ENCODE assay signal across 7 cellular contexts in genomic region chr12:110211639-110212536, GRCh38.
A peak's percentile ranks its signal among the peaks of the same experiment; 100 is the strongest.
DNase-seq lines count a peak whose midpoint lies in the region; ATAC-seq, FAIRE-seq and TF ChIP-seq lines count a peak whose summit lies in the region.
"Not testable (repeated sequence)": the region's sequence is repeated elsewhere in the genome, so short reads cannot be mapped to it uniquely, and the experiment has no call there.

No MANE protein-coding gene starts in this region.

- not testable (repeated sequence) for H3K27ac Mint-ChIP-seq in MCF 10A (ENCODE audit: low read depth, unreplicated experiment)

- POLR2A ChIA-PET in SK-N-SH (lab: Yijun Ruan, JAX): not testable (repeated sequence)
- POLR2A ChIA-PET in MCF 10A (lab: Yijun Ruan, JAX): interaction anchor here (0.5 to 2.1 kb wide), 5 partner anchors 8 to 209 kb away, joined by 4 to 10 read pairs (median 4); partner anchors contain the start of gene ATP2A2

- intact Hi-C loops in MCF 10A (cut with micrococcal nuclease): not testable (repeated sequence)

- peak in 1 of 2 experiments; percentile 76; a peak in 2 of 4 replicates for TF ChIP-seq EP300 in SK-N-SH (IDR thresholded peaks at IDR 0.05; ENCODE audit: borderline replicate concordance in 1 of 2, low read depth in 1 of 2, low read length in 1 of 2)

- H3K27me3 ChIP-seq in SK-N-SH (ENCODE audit: insufficient read depth): not testable (repeated sequence)

- H3K9me3 Mint-ChIP-seq in MCF 10A (ENCODE audit: unreplicated experiment): not testable (repeated sequence)

- H2AFZ ChIP-seq in SK-N-SH (ENCODE audit: low read depth): not testable (repeated sequence)

- TF ChIP-seq CTCF in AG10803 (conservative IDR thresholded peaks at IDR 0.05; ENCODE audit: low read length); SK-N-SH (IDR thresholded peaks at IDR 0.05); MCF 10A (IDR thresholded peaks at IDR 0.05; ENCODE audit: unreplicated experiment): not testable (repeated sequence)

- FAIRE-seq in HTR-8/SVneo (lab: Jason Lieb, UNC): not testable (repeated sequence)

- H3K27ac ChIP-seq in SK-N-SH (ENCODE audit: low read depth in 2 of 2, low read length in 1 of 2): peak overlapping the region in 1 of 2 experiments; percentile 81; a peak in 2 of 4 replicates

- H3K9ac ChIP-seq in SK-N-SH: peak overlapping the region; percentile 37; the same call in 1 of the 2 replicates

- H3K27me3 Mint-ChIP-seq in MCF 10A (ENCODE audit: insufficient read depth, unreplicated experiment): not testable (repeated sequence)

- ATAC-seq in GM18907 (IDR thresholded peaks at IDR 0.05; ENCODE audit: unreplicated experiment): peak; percentile 50

- not testable (repeated sequence) for H3K9me2 ChIP-seq in SK-N-SH

- H3K36me3 ChIP-seq in SK-N-SH (replicated peaks in 1 of 2; ENCODE audit: control insufficient read depth in 1 of 2, insufficient read depth in 2 of 2, low read length in 1 of 2): peaks cover 8 to 58% of the 10 kb centered on the region in 2 experiments

- 70% methylated on average over 9 of the region's 10 CpGs for WGBS in SK-N-SH (ENCODE audit: low lambda C conversion rate)

- not testable (repeated sequence) for TF ChIP-seq RAD21 in SK-N-SH (IDR thresholded peaks at IDR 0.05; ENCODE audit: low read length)

- H3F3A ChIP-seq in SK-N-SH (replicated peaks; ENCODE audit: insufficient read depth): peaks cover 29% of the 10 kb centered on the region

- H3K4me2 ChIP-seq in SK-N-SH: not testable (repeated sequence)

- BruUV-seq in MCF 10A (replicated peaks; lab: Mats Ljungman, UMichigan): not testable (repeated sequence)

- not testable (repeated sequence) for H3K36me3 Mint-ChIP-seq in MCF 10A (ENCODE audit: insufficient read depth, unreplicated experiment)

- H3K4me3 ChIP-seq in AG10803 (ENCODE audit: low read length); SK-N-SH (ENCODE audit: low read depth in 2 of 2, low read length in 1 of 2): not testable (repeated sequence)

- not testable (repeated sequence) for H3K9me3 ChIP-seq in SK-N-SH

- H4K20me1 ChIP-seq in SK-N-SH (ENCODE audit: insufficient read depth): not testable (repeated sequence)

- H3K4me3 Mint-ChIP-seq in MCF 10A (ENCODE audit: unreplicated experiment): not testable (repeated sequence)

- peak; percentile 91 for DNase-seq in AG10803 (ENCODE audit: low read depth)
- peak; percentile 45 for DNase-seq in HTR-8/SVneo (ENCODE audit: insufficient read length, low spot score)
- DNase-seq in SK-N-SH: not testable (repeated sequence)
- DNase-seq in MCF 10A (ENCODE audit: unreplicated experiment): peak; percentile 20
- peak; percentile 95 for DNase-seq in fibroblast of peridontal ligament (ENCODE audit: extremely low read depth)
- peak; percentile 66 for DNase-seq in kidney tubule cell (ENCODE audit: low spot score)

- not testable (repeated sequence) for H3K4me1 Mint-ChIP-seq in MCF 10A (ENCODE audit: insufficient read depth, unreplicated experiment)

- CTCF ChIA-PET in SK-N-SH (lab: Yijun Ruan, JAX) (interaction anchor here (0.8 to 1.2 kb wide), 2 partner anchors 13 to 84 kb away, joined by 3 to 5 read pairs; no protein-coding TSS in a partner anchor), MCF 10A (lab: Yijun Ruan, JAX) (interaction anchor here (0.5 to 0.7 kb wide), 7 partner anchors 12 to 438 kb away, joined by 3 to 4 read pairs (median 3); no protein-coding TSS in a partner anchor)

- not testable (repeated sequence) for H3K79me2 ChIP-seq in SK-N-SH (ENCODE audit: insufficient read depth)

- not testable (repeated sequence) for H3K4me1 ChIP-seq in SK-N-SH (ENCODE audit: control insufficient read depth in 1 of 2, insufficient read depth in 2 of 2, low read depth in 1 of 2, low read length in 1 of 2)

TF ChIP-seq in SK-N-SH, 30 proteins besides CTCF, POLR2A, EP300 and RAD21:
- peak; percentile 99 for TF ChIP-seq TCF12 (IDR thresholded peaks at IDR 0.05)
- peak; percentile 61 for TF ChIP-seq RXRA (IDR thresholded peaks at IDR 0.05; ENCODE audit: borderline replicate concordance, low read depth)
- TF ChIP-seq MAX (IDR thresholded peaks at IDR 0.05; ENCODE audit: low read depth): peak; percentile 18; the same call in 1 of the 2 replicates
- peak; percentile 81; the same call in 1 of the 2 replicates for TF ChIP-seq POLR2AphosphoS5 (IDR thresholded peaks at IDR 0.05; ENCODE audit: low read depth, low read length)
- peak; percentile 63; the same call in 1 of the 2 replicates for TF ChIP-seq FOXM1 (IDR thresholded peaks at IDR 0.05; ENCODE audit: low read depth)
- TF ChIP-seq JUND (IDR thresholded peaks at IDR 0.05): peak; percentile 98
- peak; percentile 62; the same call in 1 of the 2 replicates for TF ChIP-seq NFIC (IDR thresholded peaks at IDR 0.05; ENCODE audit: borderline replicate concordance)
- peak; percentile 97 for TF ChIP-seq FOSL2 (IDR thresholded peaks at IDR 0.05; ENCODE audit: borderline replicate concordance, low read depth)
- peak; percentile 85 for TF ChIP-seq TEAD4 (IDR thresholded peaks at IDR 0.05; ENCODE audit: borderline replicate concordance, insufficient read depth)
- TF ChIP-seq, protein P1, sequence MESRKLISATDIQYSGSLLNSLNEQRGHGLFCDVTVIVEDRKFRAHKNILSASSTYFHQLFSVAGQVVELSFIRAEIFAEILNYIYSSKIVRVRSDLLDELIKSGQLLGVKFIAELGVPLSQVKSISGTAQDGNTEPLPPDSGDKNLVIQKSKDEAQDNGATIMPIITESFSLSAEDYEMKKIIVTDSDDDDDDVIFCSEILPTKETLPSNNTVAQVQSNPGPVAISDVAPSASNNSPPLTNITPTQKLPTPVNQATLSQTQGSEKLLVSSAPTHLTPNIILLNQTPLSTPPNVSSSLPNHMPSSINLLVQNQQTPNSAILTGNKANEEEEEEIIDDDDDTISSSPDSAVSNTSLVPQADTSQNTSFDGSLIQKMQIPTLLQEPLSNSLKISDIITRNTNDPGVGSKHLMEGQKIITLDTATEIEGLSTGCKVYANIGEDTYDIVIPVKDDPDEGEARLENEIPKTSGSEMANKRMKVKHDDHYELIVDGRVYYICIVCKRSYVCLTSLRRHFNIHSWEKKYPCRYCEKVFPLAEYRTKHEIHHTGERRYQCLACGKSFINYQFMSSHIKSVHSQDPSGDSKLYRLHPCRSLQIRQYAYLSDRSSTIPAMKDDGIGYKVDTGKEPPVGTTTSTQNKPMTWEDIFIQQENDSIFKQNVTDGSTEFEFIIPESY (IDR thresholded peaks at IDR 0.05; ENCODE audit: borderline replicate concordance, low read depth): 0 out of 2 replicates have a peak, but pooled peaks have one; percentile 37
- TF ChIP-seq MEF2A (IDR thresholded peaks at IDR 0.05; ENCODE audit: borderline replicate concordance, low read depth): peak; percentile 37; the same call in 1 of the 2 replicates
- TF ChIP-seq, protein P2, sequence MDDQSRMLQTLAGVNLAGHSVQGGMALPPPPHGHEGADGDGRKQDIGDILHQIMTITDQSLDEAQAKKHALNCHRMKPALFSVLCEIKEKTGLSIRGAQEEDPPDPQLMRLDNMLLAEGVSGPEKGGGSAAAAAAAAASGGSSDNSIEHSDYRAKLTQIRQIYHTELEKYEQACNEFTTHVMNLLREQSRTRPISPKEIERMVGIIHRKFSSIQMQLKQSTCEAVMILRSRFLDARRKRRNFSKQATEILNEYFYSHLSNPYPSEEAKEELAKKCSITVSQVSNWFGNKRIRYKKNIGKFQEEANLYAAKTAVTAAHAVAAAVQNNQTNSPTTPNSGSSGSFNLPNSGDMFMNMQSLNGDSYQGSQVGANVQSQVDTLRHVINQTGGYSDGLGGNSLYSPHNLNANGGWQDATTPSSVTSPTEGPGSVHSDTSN (IDR thresholded peaks at IDR 0.05): peak; percentile 72
